1 cellular context compared by ENCODE assay signal in genomic region chr2:237995036-237995435, GRCh38.
A peak's percentile ranks its signal among the peaks of the same experiment; 100 is the strongest.
TF ChIP-seq lines count a peak whose summit lies in the region.

No MANE protein-coding gene starts in this region.

TF ChIP-seq in K562, 482 proteins besides CTCF, POLR2A, EP300 and RAD21 (continued from another document and continues in another):
- TF ChIP-seq ZNF740 (CRISPR knock-in tag; IDR thresholded peaks at IDR 0.05): no peak
- no peak for TF ChIP-seq ZNF740 (tag; IDR thresholded peaks at IDR 0.05)
- TF ChIP-seq SNIP1 (IDR thresholded peaks at IDR 0.05; ENCODE audit: low read depth): no peak
- TF ChIP-seq TCF3 (CRISPR knock-in tag; IDR thresholded peaks at IDR 0.05): peak; percentile 58
- no peak for TF ChIP-seq POLR2G (IDR thresholded peaks at IDR 0.05; ENCODE audit: low read depth, low read length)
- TF ChIP-seq PCBP2 (IDR thresholded peaks at IDR 0.05; ENCODE audit: low read depth, low read length, poor library complexity, severe bottlenecking): no peak
- TF ChIP-seq WHSC1 (IDR thresholded peaks at IDR 0.05; ENCODE audit: low read length): no peak
- peak; percentile 17; the same call in 1 of the 2 replicates for TF ChIP-seq HMBOX1 (IDR thresholded peaks at IDR 0.05)
- TF ChIP-seq DPF2 (IDR thresholded peaks at IDR 0.05): 0 out of 2 replicates have a peak, but pooled peaks have one; percentile 22
- TF ChIP-seq ZNF197 (CRISPR knock-in tag; IDR thresholded peaks at IDR 0.05; ENCODE audit: low read depth): no peak
- no peak for TF ChIP-seq TRIM28 (IDR thresholded peaks at IDR 0.05)
- TF ChIP-seq TEAD1 (CRISPR knock-in tag; IDR thresholded peaks at IDR 0.05): no peak
- no peak for TF ChIP-seq CEBPG (CRISPR knock-in tag; IDR thresholded peaks at IDR 0.05)
- TF ChIP-seq CEBPG (tag; conservative IDR thresholded peaks at IDR 0.05 in 1 of 2, IDR thresholded peaks at IDR 0.05 in 1 of 2): no peak
- peak; percentile 74 for TF ChIP-seq TAL1 (IDR thresholded peaks at IDR 0.05)
- TF ChIP-seq ZNF143 (CRISPR knock-in tag; IDR thresholded peaks at IDR 0.05): no peak
- no peak for TF ChIP-seq FOXK1 (CRISPR knock-in tag; IDR thresholded peaks at IDR 0.05; ENCODE audit: borderline replicate concordance)
- TF ChIP-seq ZC3H8 (IDR thresholded peaks at IDR 0.05): no peak
- peak; percentile 20; the same call in 1 of the 2 replicates for TF ChIP-seq STAT5A (IDR thresholded peaks at IDR 0.05; ENCODE audit: borderline replicate concordance, low read length)
- no peak for TF ChIP-seq USF2 (CRISPR knock-in tag; IDR thresholded peaks at IDR 0.05)
- TF ChIP-seq ZNF655 (CRISPR knock-in tag; IDR thresholded peaks at IDR 0.05): no peak
- TF ChIP-seq ARID4B (CRISPR knock-in tag; IDR thresholded peaks at IDR 0.05): no peak
- TF ChIP-seq TAF9B (IDR thresholded peaks at IDR 0.05; ENCODE audit: partially characterized antibody): no peak
- TF ChIP-seq CBFA2T3 (IDR thresholded peaks at IDR 0.05): peak; percentile 84
- no peak for TF ChIP-seq RFX5 (IDR thresholded peaks at IDR 0.05; ENCODE audit: low read depth, low read length)
- TF ChIP-seq RERE (CRISPR knock-in tag; IDR thresholded peaks at IDR 0.05; ENCODE audit: borderline replicate concordance): no peak
- TF ChIP-seq SFPQ (IDR thresholded peaks at IDR 0.05; ENCODE audit: low read depth, low read length): no peak
- no peak for TF ChIP-seq EWSR1 (IDR thresholded peaks at IDR 0.05; ENCODE audit: borderline replicate concordance, low read depth, partially characterized antibody)
- TF ChIP-seq DIDO1 (tag; IDR thresholded peaks at IDR 0.05; ENCODE audit: low read depth): no peak
- TF ChIP-seq PHF21A (IDR thresholded peaks at IDR 0.05; ENCODE audit: borderline replicate concordance, low read depth): no peak
- no peak for TF ChIP-seq NR2C2 (CRISPR knock-in tag; IDR thresholded peaks at IDR 0.05)
- no peak for TF ChIP-seq NR2C2 (tag; IDR thresholded peaks at IDR 0.05)
- TF ChIP-seq ZBTB11 (CRISPR knock-in tag; IDR thresholded peaks at IDR 0.05): 0 out of 6 replicates have a peak, but pooled peaks of 1 of the 3 experiments have one; percentile 23
- TF ChIP-seq ESRRA (IDR thresholded peaks at IDR 0.05; ENCODE audit: borderline replicate concordance, low read depth): peak; percentile 63; the same call in 1 of the 2 replicates
- no peak for TF ChIP-seq KDM5B (IDR thresholded peaks at IDR 0.05; ENCODE audit: insufficient replicate concordance, low read depth, low read length)
- TF ChIP-seq ARID1B (IDR thresholded peaks at IDR 0.05): peak; percentile 59
